In genomic region chr7:132255898-132256297, GRCh38 we compare ENCODE assay signal across 12 cellular contexts.
DNase-seq lines count a peak whose midpoint lies in the region; ATAC-seq and TF ChIP-seq lines count a peak whose summit lies in the region.
"Had no signal": no experiment of that assay in that cellular context is flagged by ENCODE, and none has a peak within 500 bp of the region (broad histone marks: within the 10 kb centered on the region; RNA-seq: fewer than 3 reads in every experiment).

No MANE protein-coding gene starts in this region.

- CTCF ChIA-PET in GM10248 (lab: Yijun Ruan, JAX), result no interaction called here

- no peak for ATAC-seq in lung (ENCODE audit: insufficient read depth, low FRiP score)
- no peak for ATAC-seq in GM21381 (IDR thresholded peaks at IDR 0.05; ENCODE audit: unreplicated experiment)
- no peak for ATAC-seq in GM21786 (IDR thresholded peaks at IDR 0.05; ENCODE audit: unreplicated experiment)
- ATAC-seq: activated CD4-positive, CD25-positive, alpha-beta regulatory T cell treated with anti-CD3 and anti-CD28 coated beads, Interleukin-2, amount 50 U/mL, for 24 hours; mucosa of descending colon had no signal

- DNase-seq in DMS153 treated with DMSO at 0.1 percent for 48 hours (lab: John Stamatoyannopoulos, UW; ENCODE audit: unreplicated experiment) (peak; percentile 46), NCI-H510A (lab: John Stamatoyannopoulos, UW) (peak; percentile 55), dermis microvascular lymphatic vessel endothelial cell (ENCODE audit: low read depth in 2 of 2) (peak; percentile 65 to 79), lung (ENCODE audit: low spot score) (peak; percentile 44), Karpas-422 (no peak), GM10248 (ENCODE audit: extremely low spot score) (no peak)
- DNase-seq: activated T-cell treated with anti-CD3 and anti-CD28 coated beads, Interleukin-2, amount 50 U/mL, for 48 hours; mucosa of descending colon; stimulated activated CD4-positive, alpha-beta T cell treated with anti-CD3 and anti-CD28 coated beads, Interleukin-4, amount 100 ng/mL, for 1 hour had no signal

- H4K20me1 ChIP-seq in Karpas-422 (ENCODE audit: insufficient read depth, low read depth, low read length), result no peaks in the 10 kb centered on the region

- TF ChIP-seq CTCF in lung (IDR thresholded peaks at IDR 0.05; ENCODE audit: control extremely low read depth, extremely low read depth) (no peak), GM10248 (IDR thresholded peaks at IDR 0.05; ENCODE audit: control extremely low read depth, extremely low read depth, low read depth, missing control alignments) (no peak)

- peaks cover 0 to 2% of the 10 kb centered on the region in 2 donors for H3K9me3 ChIP-seq in lung (ENCODE audit: control insufficient read depth in 2 of 2, insufficient read depth in 1 of 2, low read length in 1 of 2)
- H3K9me3 ChIP-seq in Karpas-422 (ENCODE audit: low read length), result no peaks in the 10 kb centered on the region
- H3K9me3 ChIP-seq: mucosa of descending colon had no signal

- no peak overlapping the region for H3K9ac ChIP-seq in Karpas-422 (ENCODE audit: low read length)

- H3K27ac ChIP-seq in lung (ENCODE audit: low read depth in 1 of 2, low read length in 1 of 2) (no peak overlapping the region), Karpas-422 (ENCODE audit: low read length) (no peak overlapping the region)

- no peak overlapping the region for H2AFZ ChIP-seq in Karpas-422 (ENCODE audit: low read length)

- POLR2A ChIA-PET in GM10248 (lab: Yijun Ruan, JAX), result no interaction called here

- H3K79me2 ChIP-seq in Karpas-422 (ENCODE audit: low read length), result no peaks in the 10 kb centered on the region

- no peak overlapping the region for H3K4me2 ChIP-seq in Karpas-422 (ENCODE audit: low read depth, low read length, poor library complexity, severe bottlenecking)

- H3K4me3 ChIP-seq in lung, result no peak overlapping the region
- no peak overlapping the region for H3K4me3 ChIP-seq in Karpas-422 (ENCODE audit: low read length)
- H3K4me3 ChIP-seq: mucosa of descending colon had no signal

- H3K4me1 ChIP-seq in lung (ENCODE audit: control insufficient read depth in 2 of 2, insufficient read depth in 2 of 2, low read length in 2 of 2) (peaks cover 5 to 6% of the 10 kb centered on the region in 2 donors), Karpas-422 (ENCODE audit: low read length) (no peaks in the 10 kb centered on the region)

- no peaks in the 10 kb centered on the region for H3K27me3 ChIP-seq in lung (ENCODE audit: control insufficient read depth, insufficient read depth)
- no peaks in the 10 kb centered on the region for H3K27me3 ChIP-seq in Karpas-422 (ENCODE audit: low read length)

- no peaks in the 10 kb centered on the region for H3K9me2 ChIP-seq in Karpas-422 (replicated peaks; ENCODE audit: insufficient read depth, low read length)

- no peaks in the 10 kb centered on the region for H3K36me3 ChIP-seq in lung (ENCODE audit: control insufficient read depth in 2 of 2, insufficient read depth in 2 of 2, low read length in 2 of 2)
- no peaks in the 10 kb centered on the region for H3K36me3 ChIP-seq in Karpas-422 (ENCODE audit: insufficient read depth, low read length)

- WGBS in lung, 2 donors, result 39 to 66% methylated on average over 6 of the region's 6 CpGs

Comparison
In these comparisons a context has a peak if more than half of its experiments do, and no peak if none do; other contexts are left out.
1. DNase-seq: peak in DMS153 treated with DMSO at 0.1 percent for 48 hours (single experiment), NCI-H510A (single experiment), dermis microvascular lymphatic vessel endothelial cell (2 of 2) and lung (single experiment); none in Karpas-422 (single experiment) and GM10248 (single experiment).